Comparison of ENCODE assay signal across 1 cellular context in genomic region chr17:46193626-46194392, GRCh38.
TF ChIP-seq lines count a peak whose summit lies in the region.

No MANE protein-coding gene starts in this region.

TF ChIP-seq in HepG2, 621 proteins besides CTCF, POLR2A, EP300 and RAD21 (continued from another document and continues in another):
- TF ChIP-seq, protein P1, sequence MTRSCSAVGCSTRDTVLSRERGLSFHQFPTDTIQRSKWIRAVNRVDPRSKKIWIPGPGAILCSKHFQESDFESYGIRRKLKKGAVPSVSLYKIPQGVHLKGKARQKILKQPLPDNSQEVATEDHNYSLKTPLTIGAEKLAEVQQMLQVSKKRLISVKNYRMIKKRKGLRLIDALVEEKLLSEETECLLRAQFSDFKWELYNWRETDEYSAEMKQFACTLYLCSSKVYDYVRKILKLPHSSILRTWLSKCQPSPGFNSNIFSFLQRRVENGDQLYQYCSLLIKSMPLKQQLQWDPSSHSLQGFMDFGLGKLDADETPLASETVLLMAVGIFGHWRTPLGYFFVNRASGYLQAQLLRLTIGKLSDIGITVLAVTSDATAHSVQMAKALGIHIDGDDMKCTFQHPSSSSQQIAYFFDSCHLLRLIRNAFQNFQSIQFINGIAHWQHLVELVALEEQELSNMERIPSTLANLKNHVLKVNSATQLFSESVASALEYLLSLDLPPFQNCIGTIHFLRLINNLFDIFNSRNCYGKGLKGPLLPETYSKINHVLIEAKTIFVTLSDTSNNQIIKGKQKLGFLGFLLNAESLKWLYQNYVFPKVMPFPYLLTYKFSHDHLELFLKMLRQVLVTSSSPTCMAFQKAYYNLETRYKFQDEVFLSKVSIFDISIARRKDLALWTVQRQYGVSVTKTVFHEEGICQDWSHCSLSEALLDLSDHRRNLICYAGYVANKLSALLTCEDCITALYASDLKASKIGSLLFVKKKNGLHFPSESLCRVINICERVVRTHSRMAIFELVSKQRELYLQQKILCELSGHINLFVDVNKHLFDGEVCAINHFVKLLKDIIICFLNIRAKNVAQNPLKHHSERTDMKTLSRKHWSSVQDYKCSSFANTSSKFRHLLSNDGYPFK (CRISPR knock-in tag; IDR thresholded peaks at IDR 0.05; ENCODE audit: borderline replicate concordance), result peak; percentile 73
- no peak for TF ChIP-seq ZNF234 (CRISPR knock-in tag; conservative IDR thresholded peaks at IDR 0.05)
- peak; percentile 61; the same call in 1 of the 2 replicates for TF ChIP-seq PHF21A (CRISPR knock-in tag; IDR thresholded peaks at IDR 0.05)
- no peak; the same call in 1 of the 2 replicates for TF ChIP-seq RNF2 (conservative IDR thresholded peaks at IDR 0.05; ENCODE audit: low read depth)
- TF ChIP-seq SMAD9 (CRISPR knock-in tag; IDR thresholded peaks at IDR 0.05), result no peak
- no peak for TF ChIP-seq BRCA1 (CRISPR knock-in tag; IDR thresholded peaks at IDR 0.05)
- TF ChIP-seq GPBP1L1 (CRISPR knock-in tag; IDR thresholded peaks at IDR 0.05), result no peak
- TF ChIP-seq, protein P2, sequence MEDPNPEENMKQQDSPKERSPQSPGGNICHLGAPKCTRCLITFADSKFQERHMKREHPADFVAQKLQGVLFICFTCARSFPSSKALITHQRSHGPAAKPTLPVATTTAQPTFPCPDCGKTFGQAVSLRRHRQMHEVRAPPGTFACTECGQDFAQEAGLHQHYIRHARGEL (CRISPR knock-in tag; IDR thresholded peaks at IDR 0.05), result peak; percentile 84; the same call in 1 of the 2 replicates
- peak; percentile 44; the same call in 1 of the 2 replicates for TF ChIP-seq AKAP8 (CRISPR knock-in tag; IDR thresholded peaks at IDR 0.05)
- peak; percentile 94 for TF ChIP-seq KMT2B (CRISPR knock-in tag; IDR thresholded peaks at IDR 0.05)
- 0 out of 2 replicates have a peak, but pooled peaks have one; percentile 9 for TF ChIP-seq ZMYM3 (CRISPR knock-in tag; IDR thresholded peaks at IDR 0.05)
- TF ChIP-seq HNRNPUL1 (IDR thresholded peaks at IDR 0.05; ENCODE audit: low read depth, low read length), result peak; percentile 43; the same call in 1 of the 2 replicates
- TF ChIP-seq SRY (CRISPR knock-in tag; IDR thresholded peaks at IDR 0.05), result peak; percentile 90
- peak; percentile 79 for TF ChIP-seq ZNF547 (CRISPR knock-in tag; IDR thresholded peaks at IDR 0.05)
- TF ChIP-seq ZNF510 (CRISPR knock-in tag; IDR thresholded peaks at IDR 0.05; ENCODE audit: low read depth), result peak; percentile 84; the same call in 1 of the 2 replicates
- TF ChIP-seq CREBL2 (CRISPR knock-in tag; IDR thresholded peaks at IDR 0.05; ENCODE audit: borderline replicate concordance), result peak; percentile 66; the same call in 1 of the 2 replicates
- peak; percentile 74 for TF ChIP-seq NR2C2 (CRISPR knock-in tag; IDR thresholded peaks at IDR 0.05; ENCODE audit: borderline replicate concordance)
- TF ChIP-seq SMC3 (IDR thresholded peaks at IDR 0.05; ENCODE audit: low read length), result no peak
- peak; percentile 83; the same call in 1 of the 2 replicates for TF ChIP-seq NFKBIZ (CRISPR knock-in tag; IDR thresholded peaks at IDR 0.05)
- no peak for TF ChIP-seq RXRB (CRISPR knock-in tag; IDR thresholded peaks at IDR 0.05; ENCODE audit: borderline replicate concordance)
- TF ChIP-seq CEBPG (CRISPR knock-in tag; IDR thresholded peaks at IDR 0.05), result peak; percentile 71
- TF ChIP-seq, protein P3, sequence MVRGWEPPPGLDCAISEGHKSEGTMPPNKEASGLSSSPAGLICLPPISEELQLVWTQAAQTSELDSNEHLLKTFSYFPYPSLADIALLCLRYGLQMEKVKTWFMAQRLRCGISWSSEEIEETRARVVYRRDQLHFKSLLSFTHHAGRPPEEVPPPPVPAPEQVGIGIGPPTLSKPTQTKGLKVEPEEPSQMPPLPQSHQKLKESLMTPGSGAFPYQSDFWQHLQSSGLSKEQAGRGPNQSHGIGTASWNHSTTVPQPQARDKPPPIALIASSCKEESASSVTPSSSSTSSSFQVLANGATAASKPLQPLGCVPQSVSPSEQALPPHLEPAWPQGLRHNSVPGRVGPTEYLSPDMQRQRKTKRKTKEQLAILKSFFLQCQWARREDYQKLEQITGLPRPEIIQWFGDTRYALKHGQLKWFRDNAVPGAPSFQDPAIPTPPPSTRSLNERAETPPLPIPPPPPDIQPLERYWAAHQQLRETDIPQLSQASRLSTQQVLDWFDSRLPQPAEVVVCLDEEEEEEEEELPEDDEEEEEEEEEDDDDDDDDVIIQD (CRISPR knock-in tag; IDR thresholded peaks at IDR 0.05; ENCODE audit: low read depth), result 0 out of 2 replicates have a peak, but pooled peaks have one; percentile 27
- TF ChIP-seq ZFP36 (IDR thresholded peaks at IDR 0.05; ENCODE audit: borderline replicate concordance, low read depth, low read length, partially characterized antibody), result no peak
- peak; percentile 91; the same call in 1 of the 2 replicates for TF ChIP-seq ZNF101 (CRISPR knock-in tag; IDR thresholded peaks at IDR 0.05; ENCODE audit: borderline replicate concordance, low read depth)
- TF ChIP-seq NFRKB (IDR thresholded peaks at IDR 0.05), result no peak
- no peak for TF ChIP-seq DMTF1 (CRISPR knock-in tag; IDR thresholded peaks at IDR 0.05)
- TF ChIP-seq JARID2 (CRISPR knock-in tag; IDR thresholded peaks at IDR 0.05; ENCODE audit: insufficient replicate concordance), result no peak
- no peak; the same call in 1 of the 2 replicates for TF ChIP-seq ZNF646 (CRISPR knock-in tag; IDR thresholded peaks at IDR 0.05)
- no peak for TF ChIP-seq ZBTB21 (CRISPR knock-in tag; IDR thresholded peaks at IDR 0.05)
- TF ChIP-seq ZFP1 (CRISPR knock-in tag; IDR thresholded peaks at IDR 0.05), result peak; percentile 53; the same call in 1 of the 2 replicates
- TF ChIP-seq, protein P4, sequence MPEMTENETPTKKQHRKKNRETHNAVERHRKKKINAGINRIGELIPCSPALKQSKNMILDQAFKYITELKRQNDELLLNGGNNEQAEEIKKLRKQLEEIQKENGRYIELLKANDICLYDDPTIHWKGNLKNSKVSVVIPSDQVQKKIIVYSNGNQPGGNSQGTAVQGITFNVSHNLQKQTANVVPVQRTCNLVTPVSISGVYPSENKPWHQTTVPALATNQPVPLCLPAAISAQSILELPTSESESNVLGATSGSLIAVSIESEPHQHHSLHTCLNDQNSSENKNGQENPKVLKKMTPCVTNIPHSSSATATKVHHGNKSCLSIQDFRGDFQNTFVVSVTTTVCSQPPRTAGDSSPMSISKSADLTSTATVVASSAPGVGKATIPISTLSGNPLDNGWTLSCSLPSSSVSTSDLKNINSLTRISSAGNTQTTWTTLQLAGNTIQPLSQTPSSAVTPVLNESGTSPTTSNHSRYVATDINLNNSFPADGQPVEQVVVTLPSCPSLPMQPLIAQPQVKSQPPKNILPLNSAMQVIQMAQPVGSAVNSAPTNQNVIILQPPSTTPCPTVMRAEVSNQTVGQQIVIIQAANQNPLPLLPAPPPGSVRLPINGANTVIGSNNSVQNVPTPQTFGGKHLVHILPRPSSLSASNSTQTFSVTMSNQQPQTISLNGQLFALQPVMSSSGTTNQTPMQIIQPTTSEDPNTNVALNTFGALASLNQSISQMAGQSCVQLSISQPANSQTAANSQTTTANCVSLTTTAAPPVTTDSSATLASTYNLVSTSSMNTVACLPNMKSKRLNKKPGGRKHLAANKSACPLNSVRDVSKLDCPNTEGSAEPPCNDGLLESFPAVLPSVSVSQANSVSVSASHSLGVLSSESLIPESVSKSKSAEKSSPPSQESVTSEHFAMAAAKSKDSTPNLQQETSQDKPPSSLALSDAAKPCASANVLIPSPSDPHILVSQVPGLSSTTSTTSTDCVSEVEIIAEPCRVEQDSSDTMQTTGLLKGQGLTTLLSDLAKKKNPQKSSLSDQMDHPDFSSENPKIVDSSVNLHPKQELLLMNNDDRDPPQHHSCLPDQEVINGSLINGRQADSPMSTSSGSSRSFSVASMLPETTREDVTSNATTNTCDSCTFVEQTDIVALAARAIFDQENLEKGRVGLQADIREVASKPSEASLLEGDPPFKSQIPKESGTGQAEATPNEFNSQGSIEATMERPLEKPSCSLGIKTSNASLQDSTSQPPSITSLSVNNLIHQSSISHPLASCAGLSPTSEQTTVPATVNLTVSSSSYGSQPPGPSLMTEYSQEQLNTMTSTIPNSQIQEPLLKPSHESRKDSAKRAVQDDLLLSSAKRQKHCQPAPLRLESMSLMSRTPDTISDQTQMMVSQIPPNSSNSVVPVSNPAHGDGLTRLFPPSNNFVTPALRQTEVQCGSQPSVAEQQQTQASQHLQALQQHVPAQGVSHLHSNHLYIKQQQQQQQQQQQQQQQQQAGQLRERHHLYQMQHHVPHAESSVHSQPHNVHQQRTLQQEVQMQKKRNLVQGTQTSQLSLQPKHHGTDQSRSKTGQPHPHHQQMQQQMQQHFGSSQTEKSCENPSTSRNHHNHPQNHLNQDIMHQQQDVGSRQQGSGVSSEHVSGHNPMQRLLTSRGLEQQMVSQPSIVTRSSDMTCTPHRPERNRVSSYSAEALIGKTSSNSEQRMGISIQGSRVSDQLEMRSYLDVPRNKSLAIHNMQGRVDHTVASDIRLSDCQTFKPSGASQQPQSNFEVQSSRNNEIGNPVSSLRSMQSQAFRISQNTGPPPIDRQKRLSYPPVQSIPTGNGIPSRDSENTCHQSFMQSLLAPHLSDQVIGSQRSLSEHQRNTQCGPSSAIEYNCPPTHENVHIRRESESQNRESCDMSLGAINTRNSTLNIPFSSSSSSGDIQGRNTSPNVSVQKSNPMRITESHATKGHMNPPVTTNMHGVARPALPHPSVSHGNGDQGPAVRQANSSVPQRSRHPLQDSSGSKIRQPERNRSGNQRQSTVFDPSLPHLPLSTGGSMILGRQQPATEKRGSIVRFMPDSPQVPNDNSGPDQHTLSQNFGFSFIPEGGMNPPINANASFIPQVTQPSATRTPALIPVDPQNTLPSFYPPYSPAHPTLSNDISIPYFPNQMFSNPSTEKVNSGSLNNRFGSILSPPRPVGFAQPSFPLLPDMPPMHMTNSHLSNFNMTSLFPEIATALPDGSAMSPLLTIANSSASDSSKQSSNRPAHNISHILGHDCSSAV (CRISPR knock-in tag; IDR thresholded peaks at IDR 0.05; ENCODE audit: borderline replicate concordance), result 0 out of 2 replicates have a peak, but pooled peaks have one; percentile 47
- TF ChIP-seq ZNF225 (CRISPR knock-in tag; IDR thresholded peaks at IDR 0.05), result peak; percentile 80
- TF ChIP-seq ZNF644 (CRISPR knock-in tag; IDR thresholded peaks at IDR 0.05; ENCODE audit: low read depth), result peak; percentile 38; the same call in 1 of the 2 replicates
